Comparison of ENCODE assay signal across 24 cellular contexts in the genomic region with DNA sequence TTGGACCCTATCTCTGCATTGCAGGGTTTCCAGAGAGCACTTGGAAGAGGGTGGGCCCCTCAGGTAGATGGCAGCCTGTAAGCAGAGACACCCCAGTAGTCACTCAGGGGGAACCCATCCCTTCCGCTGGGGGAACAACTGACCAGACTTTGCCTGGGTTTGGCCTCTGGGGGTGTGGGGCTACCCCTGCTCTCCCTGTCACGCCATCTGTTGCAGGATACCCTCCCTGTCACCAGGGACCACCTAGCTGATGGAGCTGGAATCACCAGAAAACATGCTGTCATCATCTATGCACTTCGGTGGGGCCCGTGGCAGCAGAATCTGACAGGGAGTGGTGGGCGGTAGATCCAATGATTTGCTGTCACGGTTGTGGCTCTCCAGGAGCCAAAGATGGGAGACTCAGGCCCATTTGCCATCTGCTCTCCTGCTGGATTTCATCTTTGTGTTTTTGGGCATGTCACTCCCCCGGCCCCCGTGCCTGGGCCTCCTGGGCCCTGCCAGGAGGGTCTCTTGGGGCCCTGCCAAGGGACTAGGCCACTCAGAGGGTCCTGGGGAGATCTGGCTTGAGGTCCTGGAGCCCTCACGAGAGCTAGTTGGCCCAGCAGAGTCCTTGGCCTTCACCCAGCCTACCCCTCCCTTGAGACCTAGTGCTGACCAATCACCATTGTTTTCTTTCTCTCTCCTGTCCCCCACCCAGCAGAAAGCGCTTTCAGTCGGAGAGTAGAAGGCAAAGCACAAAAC. TPM values are rescaled to one million over a fixed set of nuclear protein-coding genes. Genes with fewer than 3 reads are reported as not detected.
A peak's percentile ranks its signal among the peaks of the same experiment; 100 is the strongest.
DNase-seq lines count a peak whose midpoint lies in the region; ATAC-seq and TF ChIP-seq lines count a peak whose summit lies in the region.
"Had no signal": no experiment of that assay in that cellular context is flagged by ENCODE, and none has a peak within 500 bp of the region (broad histone marks: within the 10 kb centered on the region; RNA-seq: fewer than 3 reads in every experiment).

No MANE protein-coding gene starts in this region.

- in situ Hi-C loops in GM13976 (cut with MboI; ENCODE audit: low sequenced_read_pairs, unreplicated experiment), result no loop called here

- no peak for TF ChIP-seq CTCF in GM13976 (IDR thresholded peaks at IDR 0.05; ENCODE audit: borderline replicate concordance, control extremely low read depth, extremely low read depth, insufficient read depth, missing control alignments)
- TF ChIP-seq CTCF in osteocyte (IDR thresholded peaks at IDR 0.05), result no peak
- TF ChIP-seq CTCF in MCF 10A (IDR thresholded peaks at IDR 0.05; ENCODE audit: unreplicated experiment), result no peak
- TF ChIP-seq CTCF in foreskin fibroblast (IDR thresholded peaks at IDR 0.05; ENCODE audit: low read depth, low read length), result no peak

- DNase-seq in GM13976 (ENCODE audit: low spot score) (peak; percentile 23), foreskin melanocyte (peak; percentile 3), osteocyte (ENCODE audit: extremely low spot score, unreplicated experiment) (peak; percentile 69), MCF 10A (ENCODE audit: unreplicated experiment) (no peak), foreskin fibroblast (no peak)
- DNase-seq: activated CD4-positive, CD25-positive, alpha-beta regulatory T cell treated with anti-CD3 and anti-CD28 coated beads, Interleukin-2, amount 50 U/mL, for 72 hours; anterior cingulate cortex; GDM1; heart left ventricle; NCI-H146; NCI-H69; SJCRH30; stimulated activated naive CD8-positive, alpha-beta T cell treated with anti-CD3 and anti-CD28 coated beads, Interleukin-15, Interleukin-2, amounts not matched to agents 100 U/mL and 50 U/mL, for 24 hours had no signal

- no peaks in the 10 kb centered on the region for H3K27me3 ChIP-seq in BLaER1
- H3K27me3 ChIP-seq: cardiac muscle cell, heart left ventricle, ovary, Peyer's patch, right atrium auricular region, SJCRH30 had no signal

- peaks cover 48% of the 10 kb centered on the region for H3K36me3 Mint-ChIP-seq in osteocyte (ENCODE audit: unreplicated experiment)
- H3K36me3 Mint-ChIP-seq in MCF 10A (ENCODE audit: insufficient read depth, unreplicated experiment), result peaks cover 8% of the 10 kb centered on the region
- H3K36me3 Mint-ChIP-seq: activated naive CD4-positive, alpha-beta T cell treated with anti-CD3 and anti-CD28 coated beads, Interleukin-2, amount 50 U/mL, for 72 hours had no signal

- H3K9ac ChIP-seq in BLaER1, result no peak overlapping the region
- H3K9ac ChIP-seq: KMS-11 had no signal

- peaks cover 9% of the 10 kb centered on the region for H3K4me1 Mint-ChIP-seq in osteocyte (ENCODE audit: unreplicated experiment)
- no peaks in the 10 kb centered on the region for H3K4me1 Mint-ChIP-seq in MCF 10A (ENCODE audit: insufficient read depth, unreplicated experiment)
- H3K4me1 Mint-ChIP-seq: memory B cell had no signal

- H3K27ac Mint-ChIP-seq in osteocyte (ENCODE audit: unreplicated experiment), result no peak overlapping the region
- H3K27ac Mint-ChIP-seq in MCF 10A (ENCODE audit: low read depth, unreplicated experiment), result no peak overlapping the region
- H3K27ac Mint-ChIP-seq: activated naive CD4-positive, alpha-beta T cell treated with anti-CD3 and anti-CD28 coated beads, Interleukin-2, amount 50 U/mL, for 72 hours; activated T-helper 2 cell treated with anti-CD3 and anti-CD28 coated beads, Interferon-gamma antibody, Interleukin-2, Interleukin-4, amounts not matched to agents 10 μg/mL and 5 μg/mL and 100 μg/mL, durations not matched to agents 14 hours and 24 hours and 36 hours; CD8-positive, alpha-beta T cell; memory B cell had no signal

- H4K20me1 ChIP-seq in BLaER1, result no peaks in the 10 kb centered on the region

- POLR2A ChIA-PET in MCF 10A (lab: Yijun Ruan, JAX), result no interaction called here

- H3K9me3 ChIP-seq in BLaER1, result 0 out of 2 replicates have a peak, but pooled peaks cover 4% of the 10 kb centered on the region
- H3K9me3 ChIP-seq: heart left ventricle, ovary, right atrium auricular region, SJCRH30 had no signal

- no TSS peak for BruUV-seq in MCF 10A (replicated peaks; lab: Mats Ljungman, UMichigan)

- ATAC-seq in GM18498 (IDR thresholded peaks at IDR 0.05; ENCODE audit: unreplicated experiment), result no peak
- ATAC-seq: activated naive CD4-positive, alpha-beta T cell treated with anti-CD3 and anti-CD28 coated beads, Interleukin-2, amount 50 U/mL, for 72 hours; CD8-positive, alpha-beta T cell; heart left ventricle; stimulated activated naive CD8-positive, alpha-beta T cell treated with anti-CD3 and anti-CD28 coated beads, Interleukin-15, Interleukin-2, amounts not matched to agents 100 U/mL and 50 U/mL, for 24 hours had no signal

- H3K4me3 ChIP-seq in BLaER1 (no peak overlapping the region), foreskin fibroblast (ENCODE audit: low read depth in 1 of 2, low read length in 2 of 2) (no peak overlapping the region)
- H3K4me3 ChIP-seq: cardiac muscle cell, heart left ventricle, ovary, Peyer's patch, right atrium auricular region, SJCRH30 had no signal

- no peak overlapping the region for H3K4me3 Mint-ChIP-seq in osteocyte (ENCODE audit: unreplicated experiment)
- no peak overlapping the region for H3K4me3 Mint-ChIP-seq in MCF 10A (ENCODE audit: unreplicated experiment)
- H3K4me3 Mint-ChIP-seq: CD8-positive, alpha-beta T cell; memory B cell had no signal

- H3K27me3 Mint-ChIP-seq in osteocyte (ENCODE audit: unreplicated experiment) (no peaks in the 10 kb centered on the region), MCF 10A (ENCODE audit: insufficient read depth, unreplicated experiment) (no peaks in the 10 kb centered on the region)
- H3K27me3 Mint-ChIP-seq: memory B cell had no signal

- H3K4me2 ChIP-seq in BLaER1, result peak overlapping the region; percentile 36
- H3K4me2 ChIP-seq: KMS-11 had no signal

- CTCF ChIA-PET in MCF 10A (lab: Yijun Ruan, JAX), result interaction anchor here (0.7 to 1.1 kb wide), 3 partner anchors 13 to 224 kb away, joined by 3 to 4 read pairs (median 3); no protein-coding TSS in a partner anchor

- peak overlapping the region; percentile 66 for H3K27ac ChIP-seq in BLaER1
- H3K27ac ChIP-seq: cardiac muscle cell, heart left ventricle, KMS-11, ovary, Peyer's patch, right atrium auricular region, SJCRH30 had no signal

- peaks cover 99% of the 10 kb centered on the region for H3K36me3 ChIP-seq in BLaER1
- H3K36me3 ChIP-seq: ovary had no signal

- peaks cover 77% of the 10 kb centered on the region for H3K4me1 ChIP-seq in BLaER1
- H3K4me1 ChIP-seq: Peyer's patch, right atrium auricular region, SJCRH30 had no signal

- H3K9me3 Mint-ChIP-seq in osteocyte (ENCODE audit: unreplicated experiment), result no peaks in the 10 kb centered on the region
- H3K9me3 Mint-ChIP-seq in MCF 10A (ENCODE audit: unreplicated experiment), result no peaks in the 10 kb centered on the region
- H3K9me3 Mint-ChIP-seq: activated naive CD4-positive, alpha-beta T cell treated with anti-CD3 and anti-CD28 coated beads, Interleukin-2, amount 50 U/mL, for 72 hours; activated T-helper 2 cell treated with anti-CD3 and anti-CD28 coated beads, Interferon-gamma antibody, Interleukin-2, Interleukin-4, amounts not matched to agents 10 μg/mL and 5 μg/mL and 100 μg/mL, durations not matched to agents 14 hours and 24 hours and 36 hours; CD8-positive, alpha-beta T cell had no signal

- intact Hi-C loops in MCF 10A (cut with micrococcal nuclease), result no loop called here

RNA-seq across cellular contexts. Expression of gene AMBP, which starts 46.0 kb away (rescaled TPM):
- total RNA-seq in osteocyte, result not detected in 2 replicates
- not detected in 2 replicates for total RNA-seq in MCF 10A (2022)
- total RNA-seq: activated naive CD4-positive, alpha-beta T cell treated with anti-CD3 and anti-CD28 coated beads, Interleukin-2, amount 50 U/mL, for 72 hours; activated T-helper 2 cell treated with anti-CD3 and anti-CD28 coated beads, Interferon-gamma antibody, Interleukin-2, Interleukin-4, amounts not matched to agents 10 μg/mL and 5 μg/mL and 100 μg/mL, durations not matched to agents 14 hours and 24 hours and 36 hours; cardiac muscle cell; CD8-positive, alpha-beta T cell; right atrium auricular region had no signal

Comparison
In these comparisons a context has a peak if more than half of its experiments do, and no peak if none do; other contexts are left out.
1. DNase-seq: peak in GM13976 (single experiment), foreskin melanocyte (single experiment) and osteocyte (single experiment); none in MCF 10A (single experiment) and foreskin fibroblast (0 of 2).